22 cellular contexts compared by ENCODE assay signal in genomic region chr21:21468003-21468402, GRCh38.
"Had no signal": no experiment of that assay in that cellular context is flagged by ENCODE, and none has a peak within 500 bp of the region (broad histone marks: within the 10 kb centered on the region; RNA-seq: fewer than 3 reads in every experiment).

No MANE protein-coding gene starts in this region.

- H3K36me3 ChIP-seq: colonic mucosa, esophagus muscularis mucosa, gastrocnemius medialis, heart right ventricle, left ventricle myocardium inferior, lower lobe of right lung had no signal

- FAIRE-seq: endothelial cell of umbilical vein, islet of Langerhans, keratinocyte had no signal

- H3K9me3 ChIP-seq: colonic mucosa, esophagus muscularis mucosa, gastrocnemius medialis, heart right ventricle, lower lobe of right lung had no signal

- DNase-seq: cerebellar nuclear complex; colonic mucosa; cortex of kidney; effector CD8-positive, alpha-beta T cell; effector memory CD8-positive, alpha-beta T cell; endodermal cell; foreskin keratinocyte; gastrocnemius medialis; glutamatergic neuron; head of caudate nucleus; heart right ventricle; hippocampal formation; left colon; left ventricle myocardium inferior; lower lobe of right lung; mesenchymal stem cell; midbrain had no signal

- ATAC-seq: effector memory CD8-positive, alpha-beta T cell; foreskin keratinocyte; gastrocnemius medialis; heart right ventricle; left colon; left lobe of liver; lower lobe of right lung had no signal

- H3K4me3 ChIP-seq: colonic mucosa, esophagus muscularis mucosa, gastrocnemius medialis, heart right ventricle, left ventricle myocardium inferior, lower lobe of right lung had no signal

- H3K27ac ChIP-seq: colonic mucosa, esophagus muscularis mucosa, foreskin keratinocyte, gastrocnemius medialis, heart right ventricle, left ventricle myocardium inferior, lower lobe of right lung had no signal

- H3K4me1 ChIP-seq: colonic mucosa, esophagus muscularis mucosa, gastrocnemius medialis, heart right ventricle, left ventricle myocardium inferior, lower lobe of right lung had no signal

- H3K27me3 ChIP-seq: colonic mucosa, esophagus muscularis mucosa, foreskin keratinocyte, gastrocnemius medialis, heart right ventricle had no signal
